ENCODE assay signal across 10 cellular contexts in genomic region chr17:83195330-83196087, GRCh38.
DNase-seq lines count a peak whose midpoint lies in the region; ATAC-seq and TF ChIP-seq lines count a peak whose summit lies in the region.
"Had no signal": no experiment of that assay in that cellular context is flagged by ENCODE, and none has a peak within 500 bp of the region (broad histone marks: within the 10 kb centered on the region; RNA-seq: fewer than 3 reads in every experiment).

No MANE protein-coding gene starts in this region.

- no peak for ATAC-seq in activated naive CD4-positive, alpha-beta T cell treated with anti-CD3 and anti-CD28 coated beads, Interleukin-2, amount 50 U/mL, for 72 hours
- ATAC-seq in lower lobe of right lung (peak; percentile 22 to 51), HG03469 (IDR thresholded peaks at IDR 0.05; ENCODE audit: unreplicated experiment) (no peak)

- H3K27ac Mint-ChIP-seq in activated naive CD4-positive, alpha-beta T cell treated with anti-CD3 and anti-CD28 coated beads, Interleukin-2, amount 50 U/mL, for 72 hours, result peak overlapping the region in 1 of 2 donors; percentile 41
- H3K27ac Mint-ChIP-seq: nephron progenitor cell had no signal

- TF ChIP-seq CTCF in choroid plexus epithelial cell (conservative IDR thresholded peaks at IDR 0.05; ENCODE audit: low read depth, low read length) (peak; percentile 23), lower lobe of right lung (IDR thresholded peaks at IDR 0.05) (no peak)

- no peaks in the 10 kb centered on the region for H3K27me3 ChIP-seq in lower lobe of right lung (ENCODE audit: low read depth)

- H3K36me3 Mint-ChIP-seq in activated naive CD4-positive, alpha-beta T cell treated with anti-CD3 and anti-CD28 coated beads, Interleukin-2, amount 50 U/mL, for 72 hours, result no peaks in the 10 kb centered on the region

- H3K4me1 ChIP-seq in lower lobe of right lung, result peaks cover 38% of the 10 kb centered on the region

- H3K9me3 ChIP-seq in lower lobe of right lung, result no peaks in the 10 kb centered on the region

- H3K36me3 ChIP-seq in lower lobe of right lung, result no peaks in the 10 kb centered on the region

- DNase-seq in activated naive CD4-positive, alpha-beta T cell treated with anti-CD3 and anti-CD28 coated beads, Interleukin-2, amount 50 U/mL, for 72 hours (ENCODE audit: low spot score in 2 of 2), result peak; percentile 1 to 53
- no peak for DNase-seq in activated naive CD4-positive, alpha-beta T cell treated with Interleukin-2 at 50 U/mL for 16 hours
- DNase-seq in choroid plexus epithelial cell (ENCODE audit: low read depth) (no peak), lower lobe of right lung (peak; percentile 53), dermis blood vessel endothelial cell (no peak), HK-2 (ENCODE audit: unreplicated experiment) (no peak), NCI-H1436 (lab: John Stamatoyannopoulos, UW) (no peak)
- DNase-seq: foreskin melanocyte, nephron progenitor cell had no signal

- no peak overlapping the region for H3K27ac ChIP-seq in lower lobe of right lung

- intact Hi-C loops in lower lobe of right lung (cut with DNase I), result no loop called here

- no peaks in the 10 kb centered on the region for H3K9me3 Mint-ChIP-seq in activated naive CD4-positive, alpha-beta T cell treated with anti-CD3 and anti-CD28 coated beads, Interleukin-2, amount 50 U/mL, for 72 hours

- H3K4me3 ChIP-seq in choroid plexus epithelial cell (ENCODE audit: low read depth, low read length), result no peak overlapping the region
- no peak overlapping the region for H3K4me3 ChIP-seq in lower lobe of right lung

Comparison
In these comparisons a context has a peak if more than half of its experiments do, and no peak if none do; other contexts are left out.
1. DNase-seq: peak in activated naive CD4-positive, alpha-beta T cell treated with anti-CD3 and anti-CD28 coated beads, Interleukin-2, amount 50 U/mL, for 72 hours (2 of 2) and lower lobe of right lung (single experiment); none in activated naive CD4-positive, alpha-beta T cell treated with Interleukin-2 at 50 U/mL for 16 hours (single experiment), choroid plexus epithelial cell (single experiment), dermis blood vessel endothelial cell (single experiment), HK-2 (single experiment) and NCI-H1436 (single experiment).
2. ATAC-seq: peak in lower lobe of right lung (2 of 2); none in activated naive CD4-positive, alpha-beta T cell treated with anti-CD3 and anti-CD28 coated beads, Interleukin-2, amount 50 U/mL, for 72 hours (0 of 2) and HG03469 (single experiment).